In genomic region chr3:133479895-133480669, GRCh38 we compare ENCODE assay signal across 9 cellular contexts.
A peak's percentile ranks its signal among the peaks of the same experiment; 100 is the strongest.
DNase-seq lines count a peak whose midpoint lies in the region; ATAC-seq lines count a peak whose summit lies in the region.
"Had no signal": no experiment of that assay in that cellular context is flagged by ENCODE, and none has a peak within 500 bp of the region (broad histone marks: within the 10 kb centered on the region; RNA-seq: fewer than 3 reads in every experiment).

No MANE protein-coding gene starts in this region.

- ATAC-seq in GM21423 (IDR thresholded peaks at IDR 0.05; ENCODE audit: unreplicated experiment) (peak; percentile 37), HG03521 (IDR thresholded peaks at IDR 0.05; ENCODE audit: unreplicated experiment) (peak; percentile 49), esophagus mucosa (peak; percentile 38), HG03354 (IDR thresholded peaks at IDR 0.05; ENCODE audit: poor library complexity, severe bottlenecking, unreplicated experiment) (no peak)

- peak; percentile 17 for DNase-seq in ELR (ENCODE audit: low read depth)
- DNase-seq in NCI-H2081 treated with DMSO at 0.1 percent for 48 hours (lab: John Stamatoyannopoulos, UW): no peak
- no peak for DNase-seq in mesenteric fat pad (ENCODE audit: low spot score)
- DNase-seq in activated CD4-positive, alpha-beta T cell treated with anti-CD3 and anti-CD28 coated beads for 4 hours: no peak
- DNase-seq: Peyer's patch had no signal
